In the genomic region with DNA sequence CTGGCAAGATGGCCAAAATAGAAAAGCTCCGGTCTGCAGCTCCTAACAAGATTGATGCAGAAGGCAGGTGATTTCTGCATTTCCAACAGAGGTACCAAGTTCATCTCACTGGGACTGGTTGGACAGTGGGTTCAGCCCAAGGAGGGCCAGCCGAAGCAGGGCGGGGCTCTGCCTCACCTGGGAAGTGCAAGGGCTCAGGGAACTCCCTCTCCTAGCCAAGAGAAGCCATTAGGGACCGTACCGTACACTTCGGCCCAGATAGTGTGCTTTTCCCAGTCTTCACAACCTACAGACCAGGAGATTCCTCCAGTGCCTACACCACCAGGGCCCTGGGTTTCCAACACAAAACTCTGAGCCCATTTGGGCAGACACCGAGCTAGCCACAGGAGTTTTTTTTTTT, we compare ENCODE assay signal across 2 cellular contexts.
TF ChIP-seq lines count a peak whose summit lies in the region.

No MANE protein-coding gene starts in this region.

TF ChIP-seq in GM23338, 12 proteins besides CTCF, POLR2A, EP300 and RAD21 (continues in another document):
- TF ChIP-seq NANOG (IDR thresholded peaks at IDR 0.05; ENCODE audit: borderline replicate concordance) (no peak), EZH2phosphoT487 (IDR thresholded peaks at IDR 0.05; ENCODE audit: unreplicated experiment) (no peak), ZNF331 (CRISPR knock-in tag; IDR thresholded peaks at IDR 0.05; ENCODE audit: low read depth) (no peak), POLR2AphosphoS5 (IDR thresholded peaks at IDR 0.05; ENCODE audit: low read depth) (no peak), STAT1 (IDR thresholded peaks at IDR 0.05; ENCODE audit: unreplicated experiment) (no peak), EZH2 (IDR thresholded peaks at IDR 0.05; ENCODE audit: low read depth, unreplicated experiment) (no peak), JUNB (IDR thresholded peaks at IDR 0.05; ENCODE audit: unreplicated experiment) (no peak)
- TF ChIP-seq, protein P1, sequence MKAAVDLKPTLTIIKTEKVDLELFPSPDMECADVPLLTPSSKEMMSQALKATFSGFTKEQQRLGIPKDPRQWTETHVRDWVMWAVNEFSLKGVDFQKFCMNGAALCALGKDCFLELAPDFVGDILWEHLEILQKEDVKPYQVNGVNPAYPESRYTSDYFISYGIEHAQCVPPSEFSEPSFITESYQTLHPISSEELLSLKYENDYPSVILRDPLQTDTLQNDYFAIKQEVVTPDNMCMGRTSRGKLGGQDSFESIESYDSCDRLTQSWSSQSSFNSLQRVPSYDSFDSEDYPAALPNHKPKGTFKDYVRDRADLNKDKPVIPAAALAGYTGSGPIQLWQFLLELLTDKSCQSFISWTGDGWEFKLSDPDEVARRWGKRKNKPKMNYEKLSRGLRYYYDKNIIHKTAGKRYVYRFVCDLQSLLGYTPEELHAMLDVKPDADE (IDR thresholded peaks at IDR 0.05): no peak
- TF ChIP-seq, protein P2, sequence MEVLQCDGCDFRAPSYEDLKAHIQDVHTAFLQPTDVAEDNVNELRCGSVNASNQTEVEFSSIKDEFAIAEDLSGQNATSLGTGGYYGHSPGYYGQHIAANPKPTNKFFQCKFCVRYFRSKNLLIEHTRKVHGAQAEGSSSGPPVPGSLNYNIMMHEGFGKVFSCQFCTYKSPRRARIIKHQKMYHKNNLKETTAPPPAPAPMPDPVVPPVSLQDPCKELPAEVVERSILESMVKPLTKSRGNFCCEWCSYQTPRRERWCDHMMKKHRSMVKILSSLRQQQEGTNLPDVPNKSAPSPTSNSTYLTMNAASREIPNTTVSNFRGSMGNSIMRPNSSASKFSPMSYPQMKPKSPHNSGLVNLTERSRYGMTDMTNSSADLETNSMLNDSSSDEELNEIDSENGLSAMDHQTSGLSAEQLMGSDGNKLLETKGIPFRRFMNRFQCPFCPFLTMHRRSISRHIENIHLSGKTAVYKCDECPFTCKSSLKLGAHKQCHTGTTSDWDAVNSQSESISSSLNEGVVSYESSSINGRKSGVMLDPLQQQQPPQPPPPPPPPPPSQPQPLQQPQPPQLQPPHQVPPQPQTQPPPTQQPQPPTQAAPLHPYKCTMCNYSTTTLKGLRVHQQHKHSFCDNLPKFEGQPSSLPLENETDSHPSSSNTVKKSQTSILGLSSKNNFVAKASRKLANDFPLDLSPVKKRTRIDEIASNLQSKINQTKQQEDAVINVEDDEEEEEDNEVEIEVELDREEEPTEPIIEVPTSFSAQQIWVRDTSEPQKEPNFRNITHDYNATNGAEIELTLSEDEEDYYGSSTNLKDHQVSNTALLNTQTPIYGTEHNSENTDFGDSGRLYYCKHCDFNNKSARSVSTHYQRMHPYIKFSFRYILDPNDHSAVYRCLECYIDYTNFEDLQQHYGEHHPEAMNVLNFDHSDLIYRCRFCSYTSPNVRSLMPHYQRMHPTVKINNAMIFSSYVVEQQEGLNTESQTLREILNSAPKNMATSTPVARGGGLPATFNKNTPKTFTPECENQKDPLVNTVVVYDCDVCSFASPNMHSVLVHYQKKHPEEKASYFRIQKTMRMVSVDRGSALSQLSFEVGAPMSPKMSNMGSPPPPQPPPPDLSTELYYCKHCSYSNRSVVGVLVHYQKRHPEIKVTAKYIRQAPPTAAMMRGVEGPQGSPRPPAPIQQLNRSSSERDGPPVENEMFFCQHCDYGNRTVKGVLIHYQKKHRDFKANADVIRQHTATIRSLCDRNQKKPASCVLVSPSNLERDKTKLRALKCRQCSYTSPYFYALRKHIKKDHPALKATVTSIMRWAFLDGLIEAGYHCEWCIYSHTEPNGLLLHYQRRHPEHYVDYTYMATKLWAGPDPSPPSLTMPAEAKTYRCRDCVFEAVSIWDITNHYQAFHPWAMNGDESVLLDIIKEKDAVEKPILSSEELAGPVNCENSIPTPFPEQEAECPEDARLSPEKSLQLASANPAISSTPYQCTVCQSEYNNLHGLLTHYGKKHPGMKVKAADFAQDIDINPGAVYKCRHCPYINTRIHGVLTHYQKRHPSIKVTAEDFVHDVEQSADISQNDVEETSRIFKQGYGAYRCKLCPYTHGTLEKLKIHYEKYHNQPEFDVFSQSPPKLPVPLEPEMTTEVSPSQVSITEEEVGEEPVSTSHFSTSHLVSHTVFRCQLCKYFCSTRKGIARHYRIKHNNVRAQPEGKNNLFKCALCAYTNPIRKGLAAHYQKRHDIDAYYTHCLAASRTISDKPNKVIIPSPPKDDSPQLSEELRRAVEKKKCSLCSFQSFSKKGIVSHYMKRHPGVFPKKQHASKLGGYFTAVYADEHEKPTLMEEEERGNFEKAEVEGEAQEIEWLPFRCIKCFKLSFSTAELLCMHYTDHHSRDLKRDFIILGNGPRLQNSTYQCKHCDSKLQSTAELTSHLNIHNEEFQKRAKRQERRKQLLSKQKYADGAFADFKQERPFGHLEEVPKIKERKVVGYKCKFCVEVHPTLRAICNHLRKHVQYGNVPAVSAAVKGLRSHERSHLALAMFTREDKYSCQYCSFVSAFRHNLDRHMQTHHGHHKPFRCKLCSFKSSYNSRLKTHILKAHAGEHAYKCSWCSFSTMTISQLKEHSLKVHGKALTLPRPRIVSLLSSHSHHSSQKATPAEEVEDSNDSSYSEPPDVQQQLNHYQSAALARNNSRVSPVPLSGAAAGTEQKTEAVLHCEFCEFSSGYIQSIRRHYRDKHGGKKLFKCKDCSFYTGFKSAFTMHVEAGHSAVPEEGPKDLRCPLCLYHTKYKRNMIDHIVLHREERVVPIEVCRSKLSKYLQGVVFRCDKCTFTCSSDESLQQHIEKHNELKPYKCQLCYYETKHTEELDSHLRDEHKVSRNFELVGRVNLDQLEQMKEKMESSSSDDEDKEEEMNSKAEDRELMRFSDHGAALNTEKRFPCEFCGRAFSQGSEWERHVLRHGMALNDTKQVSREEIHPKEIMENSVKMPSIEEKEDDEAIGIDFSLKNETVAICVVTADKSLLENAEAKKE (CRISPR knock-in tag; IDR thresholded peaks at IDR 0.05): no peak
- TF ChIP-seq, protein P3, sequence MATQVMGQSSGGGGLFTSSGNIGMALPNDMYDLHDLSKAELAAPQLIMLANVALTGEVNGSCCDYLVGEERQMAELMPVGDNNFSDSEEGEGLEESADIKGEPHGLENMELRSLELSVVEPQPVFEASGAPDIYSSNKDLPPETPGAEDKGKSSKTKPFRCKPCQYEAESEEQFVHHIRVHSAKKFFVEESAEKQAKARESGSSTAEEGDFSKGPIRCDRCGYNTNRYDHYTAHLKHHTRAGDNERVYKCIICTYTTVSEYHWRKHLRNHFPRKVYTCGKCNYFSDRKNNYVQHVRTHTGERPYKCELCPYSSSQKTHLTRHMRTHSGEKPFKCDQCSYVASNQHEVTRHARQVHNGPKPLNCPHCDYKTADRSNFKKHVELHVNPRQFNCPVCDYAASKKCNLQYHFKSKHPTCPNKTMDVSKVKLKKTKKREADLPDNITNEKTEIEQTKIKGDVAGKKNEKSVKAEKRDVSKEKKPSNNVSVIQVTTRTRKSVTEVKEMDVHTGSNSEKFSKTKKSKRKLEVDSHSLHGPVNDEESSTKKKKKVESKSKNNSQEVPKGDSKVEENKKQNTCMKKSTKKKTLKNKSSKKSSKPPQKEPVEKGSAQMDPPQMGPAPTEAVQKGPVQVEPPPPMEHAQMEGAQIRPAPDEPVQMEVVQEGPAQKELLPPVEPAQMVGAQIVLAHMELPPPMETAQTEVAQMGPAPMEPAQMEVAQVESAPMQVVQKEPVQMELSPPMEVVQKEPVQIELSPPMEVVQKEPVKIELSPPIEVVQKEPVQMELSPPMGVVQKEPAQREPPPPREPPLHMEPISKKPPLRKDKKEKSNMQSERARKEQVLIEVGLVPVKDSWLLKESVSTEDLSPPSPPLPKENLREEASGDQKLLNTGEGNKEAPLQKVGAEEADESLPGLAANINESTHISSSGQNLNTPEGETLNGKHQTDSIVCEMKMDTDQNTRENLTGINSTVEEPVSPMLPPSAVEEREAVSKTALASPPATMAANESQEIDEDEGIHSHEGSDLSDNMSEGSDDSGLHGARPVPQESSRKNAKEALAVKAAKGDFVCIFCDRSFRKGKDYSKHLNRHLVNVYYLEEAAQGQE (IDR thresholded peaks at IDR 0.05; ENCODE audit: unreplicated experiment): no peak

TF ChIP-seq in H1, 55 proteins besides CTCF, POLR2A, EP300 and RAD21:
- no peak for TF ChIP-seq TBP (IDR thresholded peaks at IDR 0.05; ENCODE audit: low read depth, low read length)
- no peak for TF ChIP-seq ZNF274 (IDR thresholded peaks at IDR 0.05; ENCODE audit: borderline replicate concordance, extremely low read depth, low read length)
- TF ChIP-seq SIRT6 (IDR thresholded peaks at IDR 0.05; ENCODE audit: low read length): no peak
- TF ChIP-seq SP1 (IDR thresholded peaks at IDR 0.05; ENCODE audit: low read depth, low read length): no peak
- TF ChIP-seq ASH2L (IDR thresholded peaks at IDR 0.05; ENCODE audit: low read length): no peak
- no peak for TF ChIP-seq SIX5 (IDR thresholded peaks at IDR 0.05; ENCODE audit: low read depth, low read length)
- no peak for TF ChIP-seq HDAC2 (IDR thresholded peaks at IDR 0.05; ENCODE audit: borderline replicate concordance in 1 of 2, low read depth in 2 of 2, low read length in 2 of 2)
- TF ChIP-seq JUN (IDR thresholded peaks at IDR 0.05; ENCODE audit: low read depth, low read length): no peak
- no peak for TF ChIP-seq SP4 (IDR thresholded peaks at IDR 0.05; ENCODE audit: low read length)
- no peak for TF ChIP-seq EZH2 (IDR thresholded peaks at IDR 0.05; ENCODE audit: low read depth, low read length, severe bottlenecking)
- TF ChIP-seq, protein P4, sequence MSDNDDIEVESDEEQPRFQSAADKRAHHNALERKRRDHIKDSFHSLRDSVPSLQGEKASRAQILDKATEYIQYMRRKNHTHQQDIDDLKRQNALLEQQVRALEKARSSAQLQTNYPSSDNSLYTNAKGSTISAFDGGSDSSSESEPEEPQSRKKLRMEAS (IDR thresholded peaks at IDR 0.05): no peak
- TF ChIP-seq RNF2 (IDR thresholded peaks at IDR 0.05; ENCODE audit: borderline replicate concordance, low read depth, low read length, missing control alignments, poor library complexity, severe bottlenecking): no peak
- no peak for TF ChIP-seq NANOG (IDR thresholded peaks at IDR 0.05; ENCODE audit: insufficient read depth, low read depth, low read length, poor library complexity, severe bottlenecking)
- no peak for TF ChIP-seq KDM4A (IDR thresholded peaks at IDR 0.05; ENCODE audit: low read depth, low read length, severe bottlenecking)
- TF ChIP-seq CHD1 (IDR thresholded peaks at IDR 0.05; ENCODE audit: low read depth, low read length): no peak
- no peak for TF ChIP-seq MAFK (IDR thresholded peaks at IDR 0.05; ENCODE audit: low read depth, low read length)
